8 cellular contexts compared by ENCODE assay signal in genomic region chr17:11026903-11027302, GRCh38.
"Had no signal": no experiment of that assay in that cellular context is flagged by ENCODE, and none has a peak within 500 bp of the region (broad histone marks: within the 10 kb centered on the region; RNA-seq: fewer than 3 reads in every experiment).

No MANE protein-coding gene starts in this region.

- H3K27ac ChIP-seq: GM23248 had no signal

- H3K9me3 ChIP-seq: HAP-1 had no signal

- DNase-seq: GM23248, GOT3, H7, HFFc6, IMR-90 had no signal

- H3K36me3 ChIP-seq: HAP-1 had no signal

- H3K4me3 ChIP-seq: GM23248, HAP-1, K562 had no signal

- H2AFZ ChIP-seq: GM23248 had no signal

- H3K4me1 ChIP-seq: HAP-1 had no signal

- ATAC-seq: HCT116, K562 had no signal

- H3K9ac ChIP-seq: GM23248 had no signal
